9 cellular contexts compared by ENCODE assay signal in the genomic region with DNA sequence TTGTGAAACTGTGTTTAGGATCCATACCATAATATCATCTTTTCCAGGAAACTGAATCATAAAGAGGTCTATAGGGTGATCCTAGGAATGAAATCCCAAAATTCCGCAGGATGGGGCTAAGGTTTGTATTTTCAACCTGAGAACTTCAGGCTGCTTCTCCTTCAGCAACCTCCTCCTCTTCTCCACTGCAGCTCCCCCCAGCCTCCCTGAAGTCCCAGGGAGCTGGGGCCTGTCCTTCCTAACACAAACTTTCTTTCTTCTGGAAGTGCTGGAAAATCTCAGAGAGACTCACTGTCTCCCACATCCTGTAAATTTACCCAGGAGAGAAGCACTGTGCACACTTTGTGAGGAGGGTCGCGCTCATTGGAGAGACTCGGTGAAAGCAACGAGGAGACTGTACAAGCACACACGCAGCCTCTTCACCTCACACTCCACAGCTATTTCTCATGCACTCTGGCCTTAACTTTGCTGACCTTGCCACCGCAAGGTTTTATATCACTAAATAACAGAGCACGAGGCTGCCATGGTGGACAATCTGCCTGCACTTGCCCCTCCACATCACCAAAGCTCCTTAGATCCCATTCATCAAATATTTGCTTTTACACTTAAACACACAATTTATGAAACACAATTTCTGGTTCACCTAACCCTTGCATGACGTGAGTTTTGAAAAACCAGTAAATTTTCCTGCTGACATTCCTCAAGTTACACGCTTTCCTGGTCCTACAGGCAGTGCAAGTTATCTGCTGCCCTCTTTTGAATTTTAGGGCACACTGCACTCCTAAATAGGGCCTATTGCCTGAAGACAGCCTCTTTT. TPM values are rescaled to one million over a fixed set of nuclear protein-coding genes. Genes with fewer than 3 reads are reported as not detected.
DNase-seq lines count a peak whose midpoint lies in the region; ATAC-seq, FAIRE-seq and TF ChIP-seq lines count a peak whose summit lies in the region.
"Had no signal": no experiment of that assay in that cellular context is flagged by ENCODE, and none has a peak within 500 bp of the region (broad histone marks: within the 10 kb centered on the region; RNA-seq: fewer than 3 reads in every experiment).

No MANE protein-coding gene starts in this region.

- H3K27ac ChIP-seq in coronary artery (peak overlapping the region; percentile 85 to 86), left lung (no peak overlapping the region)

- H3K4me3 ChIP-seq in coronary artery = peak overlapping the region; percentile 44
- H3K4me3 ChIP-seq in left lung = no peak overlapping the region

- no peaks in the 10 kb centered on the region for H3K4me1 Mint-ChIP-seq in activated CD4-positive, alpha-beta memory T cell treated with anti-CD3 and anti-CD28 coated beads, Interleukin-2, amount 10 ng/mL, durations not matched to agents 7 days and 5 days

- POLR2A ChIA-PET in activated CD4-positive, alpha-beta memory T cell treated with anti-CD3 and anti-CD28 coated beads, Interleukin-2, amount 10 ng/mL, durations not matched to agents 7 days and 5 days (lab: Charles Lee) = no interaction called here

- no peak overlapping the region for H3K27ac Mint-ChIP-seq in activated CD4-positive, alpha-beta memory T cell treated with anti-CD3 and anti-CD28 coated beads, Interleukin-2, amount 10 ng/mL, durations not matched to agents 7 days and 5 days

- no peaks in the 10 kb centered on the region for H3K27me3 Mint-ChIP-seq in activated CD4-positive, alpha-beta memory T cell treated with anti-CD3 and anti-CD28 coated beads, Interleukin-2, amount 10 ng/mL, durations not matched to agents 7 days and 5 days

- no peaks in the 10 kb centered on the region for H3K9me3 Mint-ChIP-seq in activated CD4-positive, alpha-beta memory T cell treated with anti-CD3 and anti-CD28 coated beads, Interleukin-2, amount 10 ng/mL, durations not matched to agents 7 days and 5 days

- DNase-seq in ELR (ENCODE audit: low read depth) (peak; percentile 77), HTR-8/SVneo (ENCODE audit: insufficient read length, low spot score) (peak; percentile 79), NCI-H82 (lab: John Stamatoyannopoulos, UW) (peak; percentile 90), coronary artery (ENCODE audit: low spot score) (no peak), left lung (no peak), urothelium cell line (ENCODE audit: low spot score) (peak; percentile 72), GM19240 (ENCODE audit: insufficient read length, low spot score) (no peak)
- DNase-seq in activated CD4-positive, alpha-beta memory T cell treated with anti-CD3 and anti-CD28 coated beads, Interleukin-2, amount 10 ng/mL, durations not matched to agents 7 days and 5 days = no peak

- ATAC-seq in left lung = peak; percentile 98

- peak; percentile 33 for FAIRE-seq in HTR-8/SVneo (lab: Jason Lieb, UNC)
- FAIRE-seq in urothelium cell line (lab: Jason Lieb, UNC) = no peak

- peaks cover 0 to 5% of the 10 kb centered on the region in 2 donors for H3K4me1 ChIP-seq in left lung

- no peaks in the 10 kb centered on the region for H3K27me3 ChIP-seq in left lung

- intact Hi-C loops in left lung (cut with DNase I) = no loop called here

- no peak overlapping the region for H3K4me3 Mint-ChIP-seq in activated CD4-positive, alpha-beta memory T cell treated with anti-CD3 and anti-CD28 coated beads, Interleukin-2, amount 10 ng/mL, durations not matched to agents 7 days and 5 days

- no peaks in the 10 kb centered on the region for H3K36me3 Mint-ChIP-seq in activated CD4-positive, alpha-beta memory T cell treated with anti-CD3 and anti-CD28 coated beads, Interleukin-2, amount 10 ng/mL, durations not matched to agents 7 days and 5 days (ENCODE audit: low read depth)

- H3K9me3 ChIP-seq in left lung = no peaks in the 10 kb centered on the region

- CTCF ChIA-PET in activated CD4-positive, alpha-beta memory T cell treated with anti-CD3 and anti-CD28 coated beads, Interleukin-2, amount 10 ng/mL, durations not matched to agents 7 days and 5 days (lab: Charles Lee) = interaction anchor here (1.5 kb wide), 1 partner anchor 10 kb away, joined by 3 read pairs; no protein-coding TSS in a partner anchor

- H3K36me3 ChIP-seq in left lung = no peaks in the 10 kb centered on the region

- TF ChIP-seq CTCF in coronary artery (IDR thresholded peaks at IDR 0.05) = peak; percentile 72
- TF ChIP-seq CTCF in left lung (IDR thresholded peaks at IDR 0.05) = peak; percentile 69 to 87

RNA-seq across cellular contexts. Expression of gene ID4, which starts 14.3 kb away (rescaled TPM):
- total RNA-seq in left lung = 10 to 100 TPM; 27.5 to 35.8 TPM
- total RNA-seq in activated CD4-positive, alpha-beta memory T cell treated with anti-CD3 and anti-CD28 coated beads, Interleukin-2, amount 10 ng/mL, durations not matched to agents 7 days and 5 days = not detected
- total RNA-seq: T-helper 2 cell treated with Interferon-gamma antibody and Interleukin-4, amounts not matched to agents 100 ng/mL and 5 ng/mL, for 36 hours had no signal

Comparison
In these comparisons a context has a peak if more than half of its experiments do, and no peak if none do; other contexts are left out.
1. DNase-seq: peak in ELR (single experiment), HTR-8/SVneo (single experiment), NCI-H82 (single experiment) and urothelium cell line (single experiment); none in coronary artery (single experiment), left lung (0 of 2), GM19240 (single experiment) and activated CD4-positive, alpha-beta memory T cell treated with anti-CD3 and anti-CD28 coated beads, Interleukin-2, amount 10 ng/mL, durations not matched to agents 7 days and 5 days (single experiment).
2. H3K27ac ChIP-seq: peak in coronary artery (2 of 2); none in left lung (0 of 2).
3. RNA of gene ID4, which starts 14.3 kb away (total RNA-seq): 27.5 to 35.8 TPM in left lung; not detected in activated CD4-positive, alpha-beta memory T cell treated with anti-CD3 and anti-CD28 coated beads, Interleukin-2, amount 10 ng/mL, durations not matched to agents 7 days and 5 days; every median in the first group is over 10 times any median in the second.